In genomic region chr3:186790261-186790981, GRCh38 we compare ENCODE assay signal across 8 cellular contexts. TPM values are rescaled to one million over a fixed set of nuclear protein-coding genes. Genes with fewer than 3 reads are reported as not detected.
A peak's percentile ranks its signal among the peaks of the same experiment; 100 is the strongest.
DNase-seq lines count a peak whose midpoint lies in the region; ATAC-seq and TF ChIP-seq lines count a peak whose summit lies in the region.

No MANE protein-coding gene starts in this region.

- intact Hi-C loops in Panc1 (cut with micrococcal nuclease; ENCODE audit: unreplicated experiment) (no loop called here), spleen (cut with DNase I; ENCODE audit: low total_unique reads) (no loop called here)

- no peak overlapping the region for H3K4me3 Mint-ChIP-seq in activated naive CD4-positive, alpha-beta T cell treated with anti-CD3 and anti-CD28 coated beads, Interleukin-2, amount 10 ng/mL, durations not matched to agents 7 days and 5 days

- no TSS peak for BruUV-seq in Panc1 (replicated peaks; lab: Mats Ljungman, UMichigan)

- H3K4me1 Mint-ChIP-seq in activated naive CD4-positive, alpha-beta T cell treated with anti-CD3 and anti-CD28 coated beads, Interleukin-2, amount 10 ng/mL, durations not matched to agents 7 days and 5 days: peaks cover 39% of the 10 kb centered on the region

- no peak for DNase-seq in activated naive CD4-positive, alpha-beta T cell treated with anti-CD3 and anti-CD28 coated beads, Interleukin-2, amount 10 ng/mL, durations not matched to agents 7 days and 5 days
- DNase-seq in activated naive CD4-positive, alpha-beta T cell treated with Interleukin-2 at 50 U/mL for 16 hours: no peak
- DNase-seq in Panc1 (ENCODE audit: low read depth, low spot score) (no peak), dermis blood vessel endothelial cell (peak; percentile 45), tibial nerve (ENCODE audit: low spot score in 2 of 2) (no peak), spleen (no peak), middle frontal gyrus (ENCODE audit: extremely low spot score, low spot score) (no peak)
- DNase-seq in stimulated activated CD4-positive, alpha-beta T cell treated with anti-CD3 and anti-CD28 coated beads, Interleukin-4, amount 100 ng/mL, for 1 hour: peak; percentile 23

- H3K27ac ChIP-seq in Panc1 (ENCODE audit: low read length) (peak overlapping the region; percentile 48; the same call in 1 of the 2 replicates), tibial nerve (no peak overlapping the region), spleen (no peak overlapping the region)

- H3K36me3 ChIP-seq in Panc1 (ENCODE audit: control insufficient read depth, insufficient read depth, low read length) (peaks cover 54% of the 10 kb centered on the region), tibial nerve (peaks cover 10 to 76% (median 24%) of the 10 kb centered on the region in 3 donors), spleen (peaks cover 0 to 100% (median 69%) of the 10 kb centered on the region in 6 donors)

- TF ChIP-seq CTCF in Panc1 (IDR thresholded peaks at IDR 0.05) (peak; percentile 33; the same call in 1 of the 2 replicates), tibial nerve (IDR thresholded peaks at IDR 0.05) (no peak), spleen (IDR thresholded peaks at IDR 0.05 in 8 of 11, conservative IDR thresholded peaks at IDR 0.05 in 3 of 11) (no peak)

- H3K36me3 Mint-ChIP-seq in activated naive CD4-positive, alpha-beta T cell treated with anti-CD3 and anti-CD28 coated beads, Interleukin-2, amount 10 ng/mL, durations not matched to agents 7 days and 5 days: peaks cover 79% of the 10 kb centered on the region

- H3K27me3 ChIP-seq in Panc1 (ENCODE audit: control insufficient read depth, insufficient read depth, low read length) (no peaks in the 10 kb centered on the region), tibial nerve (no peaks in the 10 kb centered on the region), spleen (replicated peaks in 1 of 7) (no peaks in the 10 kb centered on the region)

- CTCF ChIA-PET in activated naive CD4-positive, alpha-beta T cell treated with anti-CD3 and anti-CD28 coated beads, Interleukin-2, amount 10 ng/mL, durations not matched to agents 7 days and 5 days (lab: Charles Lee): interaction anchor here (1.0 kb wide), 1 partner anchor 32 kb away, joined by 4 read pairs; no protein-coding TSS in a partner anchor
- CTCF ChIA-PET in Panc1 (lab: Charles Lee): no interaction called here

- H3K9me3 ChIP-seq in Panc1 (ENCODE audit: control insufficient read depth, insufficient read depth, low read depth, low read length) (no peaks in the 10 kb centered on the region), tibial nerve (no peaks in the 10 kb centered on the region), spleen (no peaks in the 10 kb centered on the region)

- H3K27ac Mint-ChIP-seq in activated naive CD4-positive, alpha-beta T cell treated with anti-CD3 and anti-CD28 coated beads, Interleukin-2, amount 10 ng/mL, durations not matched to agents 7 days and 5 days: peak overlapping the region; percentile 20

- POLR2A ChIA-PET in Panc1 (lab: Charles Lee): no interaction called here

- no peaks in the 10 kb centered on the region for H3K9me3 Mint-ChIP-seq in activated naive CD4-positive, alpha-beta T cell treated with anti-CD3 and anti-CD28 coated beads, Interleukin-2, amount 10 ng/mL, durations not matched to agents 7 days and 5 days

- TF ChIP-seq EP300 in tibial nerve (IDR thresholded peaks at IDR 0.05): no peak

- TF ChIP-seq POLR2A in tibial nerve (IDR thresholded peaks at IDR 0.05) (no peak), spleen (IDR thresholded peaks at IDR 0.05) (no peak)

- no peak overlapping the region for H3K4me3 ChIP-seq in Panc1 (ENCODE audit: low read depth in 2 of 2, low read length in 2 of 2)
- no peak overlapping the region for H3K4me3 ChIP-seq in tibial nerve
- no peak overlapping the region for H3K4me3 ChIP-seq in spleen

- peaks cover 49% of the 10 kb centered on the region for H3K4me1 ChIP-seq in Panc1 (ENCODE audit: control insufficient read depth, insufficient read depth, low read length)
- peaks cover 3 to 47% (median 19%) of the 10 kb centered on the region in 4 donors for H3K4me1 ChIP-seq in tibial nerve
- H3K4me1 ChIP-seq in spleen: peaks cover 29 to 49% (median 42%) of the 10 kb centered on the region in 6 donors

- H3K27me3 Mint-ChIP-seq in activated naive CD4-positive, alpha-beta T cell treated with anti-CD3 and anti-CD28 coated beads, Interleukin-2, amount 10 ng/mL, durations not matched to agents 7 days and 5 days: no peaks in the 10 kb centered on the region

- ATAC-seq in Panc1: peak; percentile 76

- in situ Hi-C loops in Panc1 (cut with HindIII; ENCODE audit: low pct_unique_long_range_greater_than_20kb, low sequenced_read_pairs): no loop called here

- 60 to 64% methylated on average over 8 of the region's 8 CpGs for WGBS in tibial nerve, 2 donors
- 71 to 83% (median 75%) methylated on average over 8 of the region's 8 CpGs for WGBS in spleen, 5 donors

RNA-seq across cellular contexts. Expression of gene EIF4A2, which starts 7.0 kb away (rescaled TPM):
- 219 TPM for total RNA-seq in Panc1 (2021; ENCODE audit: unreplicated experiment)
- polyA plus RNA-seq in Panc1 (2012; ENCODE audit: insufficient read length): 126 TPM
- 564 and 1,344 TPM in 2 replicates for total RNA-seq in dermis blood vessel endothelial cell
- 100 to 1,000 TPM; 285 to 465 (median 364) TPM for total RNA-seq in tibial nerve
- 100 to 1,000 TPM; 255 to 512 (median 355) TPM for total RNA-seq in spleen
- polyA plus RNA-seq in spleen: 100 to 1,000 TPM; 354 to 397 (median 381) TPM

RNA-seq across cellular contexts. Expression of gene RFC4, which starts 15.9 kb away (rescaled TPM):
- total RNA-seq in Panc1 (2021; ENCODE audit: unreplicated experiment) (70.7 TPM), dermis blood vessel endothelial cell (27.9 and 32.0 TPM in 2 replicates), tibial nerve (10 to 100 TPM in 3 of 4 donors, 1 to 10 TPM in 1; 5.4 to 14.2 (median 11.8) TPM), spleen (10 to 100 TPM; 14.4 to 22.0 (median 18.3) TPM)
- 28.4 TPM for polyA plus RNA-seq in Panc1 (2012; ENCODE audit: insufficient read length)
- 10 to 100 TPM; 17.5 to 27.2 (median 23.9) TPM for polyA plus RNA-seq in spleen

RNA-seq across cellular contexts. Expression of gene ADIPOQ, which starts 52.1 kb away (rescaled TPM):
- not detected for total RNA-seq in Panc1 (2021; ENCODE audit: unreplicated experiment)
- polyA plus RNA-seq in Panc1 (2012; ENCODE audit: insufficient read length): not detected
- not detected in 2 replicates for total RNA-seq in dermis blood vessel endothelial cell
- total RNA-seq in tibial nerve: 100 to 1,000 TPM in 3 of 4 donors, 10 to 100 TPM in 1; 70.8 to 213 (median 172) TPM
- under 1 TPM in 1 of 7 donors, not detected in 6; 0.17 TPM for total RNA-seq in spleen
- under 1 TPM in 2 of 3 donors, not detected in 1; 0.11 to 0.12 TPM for polyA plus RNA-seq in spleen

Comparison
In these comparisons a context has a peak if more than half of its experiments do, and no peak if none do; other contexts are left out.
1. DNase-seq: peak in dermis blood vessel endothelial cell (single experiment) and stimulated activated CD4-positive, alpha-beta T cell treated with anti-CD3 and anti-CD28 coated beads, Interleukin-4, amount 100 ng/mL, for 1 hour (single experiment); none in activated naive CD4-positive, alpha-beta T cell treated with anti-CD3 and anti-CD28 coated beads, Interleukin-2, amount 10 ng/mL, durations not matched to agents 7 days and 5 days (single experiment), activated naive CD4-positive, alpha-beta T cell treated with Interleukin-2 at 50 U/mL for 16 hours (single experiment), Panc1 (single experiment), tibial nerve (0 of 2), spleen (single experiment) and middle frontal gyrus (single experiment).
2. RNA of gene ADIPOQ, which starts 52.1 kb away (total RNA-seq): 70.8 to 213 TPM in tibial nerve; not detected in Panc1 (single experiment), not detected in dermis blood vessel endothelial cell and 0.17 TPM in spleen; every median in the first group is over 10 times any median in the second.